8 cellular contexts compared by ENCODE assay signal in genomic region chr1:6783956-6784559, GRCh38. TPM values are rescaled to one million over a fixed set of nuclear protein-coding genes. Genes with fewer than 3 reads are reported as not detected.
A peak's percentile ranks its signal among the peaks of the same experiment; 100 is the strongest.
DNase-seq lines count a peak whose midpoint lies in the region; ATAC-seq and TF ChIP-seq lines count a peak whose summit lies in the region.

No MANE protein-coding gene starts in this region.

- 0 out of 2 replicates have a peak, but pooled peaks have one; percentile 18 for TF ChIP-seq RAD21 in IMR-90 (IDR thresholded peaks at IDR 0.05; ENCODE audit: low read length)

- peak overlapping the region; percentile 82 for H3K27ac Mint-ChIP-seq in activated CD8-positive, alpha-beta memory T cell treated with anti-CD3 and anti-CD28 coated beads, Interleukin-2, amount 10 ng/mL, durations not matched to agents 7 days and 5 days
- peak overlapping the region; percentile 81 for H3K27ac Mint-ChIP-seq in activated naive CD8-positive, alpha-beta T cell treated with anti-CD3 and anti-CD28 coated beads, Interleukin-2, amount 50 U/mL, for 24 hours

- in situ Hi-C loops in IMR-90 (cut with MboI; ENCODE audit: low sequenced_read_pairs), result no loop called here

- no peak overlapping the region for H2BK15ac ChIP-seq in IMR-90 (ENCODE audit: low read depth, low read length)

- peak overlapping the region; percentile 90 for H2AFZ ChIP-seq in IMR-90 (replicated peaks; ENCODE audit: low read length, poor library complexity)

- peak overlapping the region in 1 of 2 experiments; percentile 6; a peak in 1 of 4 replicates for H4K8ac ChIP-seq in IMR-90 (ENCODE audit: low read depth in 2 of 2, low read length in 2 of 2)

- H3K9me3 Mint-ChIP-seq in activated CD8-positive, alpha-beta memory T cell treated with anti-CD3 and anti-CD28 coated beads, Interleukin-2, amount 10 ng/mL, durations not matched to agents 7 days and 5 days (ENCODE audit: low read depth), result no peaks in the 10 kb centered on the region
- no peaks in the 10 kb centered on the region for H3K9me3 Mint-ChIP-seq in activated naive CD8-positive, alpha-beta T cell treated with anti-CD3 and anti-CD28 coated beads, Interleukin-2, amount 50 U/mL, for 24 hours

- no peak overlapping the region for H3K18ac ChIP-seq in IMR-90 (ENCODE audit: low read depth, low read length)

- no peak for TF ChIP-seq EP300 in stomach (IDR thresholded peaks at IDR 0.05)

- peak overlapping the region; percentile 71; the same call in 1 of the 2 replicates for H3K14ac ChIP-seq in IMR-90 (replicated peaks; ENCODE audit: low read depth, low read length)

- H3K9me3 ChIP-seq in IMR-90 (ENCODE audit: control insufficient read depth, insufficient read depth, low read length) (no peaks in the 10 kb centered on the region), iPS-20b (ENCODE audit: insufficient read depth, low read depth, low read length) (no peaks in the 10 kb centered on the region), stomach (no peaks in the 10 kb centered on the region)

- dilution Hi-C loops in IMR-90 (cut with HindIII; ENCODE audit: low sequenced_read_pairs, unreplicated experiment), result no loop called here

- POLR2A ChIA-PET in IMR-90 (lab: Charles Lee; ENCODE audit: unreplicated experiment), result interaction anchor here (1.0 kb wide), 1 partner anchor 40 kb away, joined by 3 read pairs; no protein-coding TSS in a partner anchor

- no peak overlapping the region for H2AK5ac ChIP-seq in IMR-90 (ENCODE audit: low read depth, low read length)

- peak overlapping the region; percentile 77 for H3K4me3 Mint-ChIP-seq in activated CD8-positive, alpha-beta memory T cell treated with anti-CD3 and anti-CD28 coated beads, Interleukin-2, amount 10 ng/mL, durations not matched to agents 7 days and 5 days
- peak overlapping the region; percentile 79 for H3K4me3 Mint-ChIP-seq in activated naive CD8-positive, alpha-beta T cell treated with anti-CD3 and anti-CD28 coated beads, Interleukin-2, amount 50 U/mL, for 24 hours

- WGBS in IMR-90 (ENCODE audit: extremely low coverage in 2 of 2, insufficient read length in 1 of 2), 2 experiments, result 1% methylated on average over 25 of the region's 40 CpGs; no CpG with 5 or more reads in 1 of the 2 experiments
- 0 to 1% (median 1%) methylated on average over 32 to 40 of the region's 40 CpGs for WGBS in stomach, 5 donors

- H3K9me1 ChIP-seq in IMR-90 (ENCODE audit: insufficient read depth, low read length), result peaks cover 11% of the 10 kb centered on the region

- H2AK9ac ChIP-seq in IMR-90 (replicated peaks; ENCODE audit: low read depth, low read length, poor library complexity), result peak overlapping the region; percentile 39

- 0 out of 2 replicates have a peak overlapping the region, but pooled peaks have one; percentile 21 for H3K4ac ChIP-seq in IMR-90 (ENCODE audit: low read depth, low read length)

- peak overlapping the region; percentile 86 for H3K27ac ChIP-seq in IMR-90 (ENCODE audit: insufficient read depth, low read length)
- H3K27ac ChIP-seq in iPS-20b (ENCODE audit: low read length), result peak overlapping the region; percentile 29
- H3K27ac ChIP-seq in stomach, result peak overlapping the region; percentile 98 to 100 (median 98)

- H3K27me3 ChIP-seq in IMR-90 (ENCODE audit: control insufficient read depth, insufficient read depth, low read length) (no peaks in the 10 kb centered on the region), iPS-20b (ENCODE audit: insufficient read depth, low read length) (no peaks in the 10 kb centered on the region), stomach (no peaks in the 10 kb centered on the region)

- 0 out of 2 replicates have a peak overlapping the region, but pooled peaks have one; percentile 72 for H3K23ac ChIP-seq in IMR-90 (ENCODE audit: low read depth, low read length)

- DNase-seq in activated CD8-positive, alpha-beta memory T cell treated with anti-CD3 and anti-CD28 coated beads, Interleukin-2, amount 10 ng/mL, durations not matched to agents 7 days and 5 days, result no peak
- no peak for DNase-seq in activated CD8-positive, alpha-beta memory T cell treated with anti-CD3 and anti-CD28 coated beads, Interleukin-2, amount 50 U/mL, for 48 hours
- DNase-seq in IMR-90 (no peak), stomach (no peak), NCI-H82 (lab: John Stamatoyannopoulos, UW) (no peak)
- DNase-seq in activated naive CD8-positive, alpha-beta T cell treated with anti-CD3 and anti-CD28 coated beads, Interleukin-2, amount 50 U/mL, for 24 hours, result no peak

- no peaks in the 10 kb centered on the region for H3K27me3 Mint-ChIP-seq in activated CD8-positive, alpha-beta memory T cell treated with anti-CD3 and anti-CD28 coated beads, Interleukin-2, amount 10 ng/mL, durations not matched to agents 7 days and 5 days
- H3K27me3 Mint-ChIP-seq in activated naive CD8-positive, alpha-beta T cell treated with anti-CD3 and anti-CD28 coated beads, Interleukin-2, amount 50 U/mL, for 24 hours, result no peaks in the 10 kb centered on the region

- peak overlapping the region; percentile 79 for H3K9ac ChIP-seq in IMR-90 (ENCODE audit: low read depth, low read length)
- peak overlapping the region; percentile 82 for H3K9ac ChIP-seq in iPS-20b (ENCODE audit: low read depth, low read length)

- H2BK20ac ChIP-seq in IMR-90 (ENCODE audit: low read depth, low read length), result no peak overlapping the region

- H3K56ac ChIP-seq in IMR-90 (ENCODE audit: extremely low read depth, insufficient read depth, low read length), result peak overlapping the region; percentile 29

- peaks cover 3% of the 10 kb centered on the region for H3K4me1 ChIP-seq in IMR-90 (ENCODE audit: control insufficient read depth, insufficient read depth, low read length)
- peaks cover 14% of the 10 kb centered on the region for H3K4me1 ChIP-seq in iPS-20b (ENCODE audit: insufficient read depth, low read length)
- H3K4me1 ChIP-seq in stomach, result peaks cover 8 to 47% (median 34%) of the 10 kb centered on the region in 4 donors

- TF ChIP-seq CTCF in IMR-90 (conservative IDR thresholded peaks at IDR 0.05; ENCODE audit: low read depth, low read length), result no peak
- TF ChIP-seq CTCF in stomach (IDR thresholded peaks at IDR 0.05), result no peak

- H3K36me3 Mint-ChIP-seq in activated CD8-positive, alpha-beta memory T cell treated with anti-CD3 and anti-CD28 coated beads, Interleukin-2, amount 10 ng/mL, durations not matched to agents 7 days and 5 days, result peaks cover 6% of the 10 kb centered on the region
- H3K36me3 Mint-ChIP-seq in activated naive CD8-positive, alpha-beta T cell treated with anti-CD3 and anti-CD28 coated beads, Interleukin-2, amount 50 U/mL, for 24 hours (ENCODE audit: low read depth), result peaks cover 14% of the 10 kb centered on the region

- TF ChIP-seq POLR2A in IMR-90 (IDR thresholded peaks at IDR 0.05; ENCODE audit: low read depth, low read length) (peak; percentile 74; the same call in 1 of the 2 replicates), stomach (IDR thresholded peaks at IDR 0.05) (no peak)

- intact Hi-C loops in IMR-90 (cut with micrococcal nuclease) (loop anchor here (1.0 kb wide), 1 partner anchor 64 kb away; no protein-coding TSS in a partner anchor), stomach (cut with DNase I; ENCODE audit: low total_unique reads) (no loop called here)

- H4K20me1 ChIP-seq in IMR-90 (ENCODE audit: insufficient read depth, low read length), result peaks cover 25% of the 10 kb centered on the region; the same call in 1 of the 2 replicates

- peak overlapping the region; percentile 46 for H2BK5ac ChIP-seq in IMR-90 (ENCODE audit: low read depth, low read length, poor library complexity, severe bottlenecking)

- no peak for ATAC-seq in activated CD8-positive, alpha-beta memory T cell treated with anti-CD3 and anti-CD28 coated beads, Interleukin-2, amount 10 ng/mL, durations not matched to agents 7 days and 5 days
- ATAC-seq in IMR-90 (ENCODE audit: low read depth) (no peak), HG03571 (IDR thresholded peaks at IDR 0.05; ENCODE audit: unreplicated experiment) (no peak)
- no peak for ATAC-seq in activated naive CD8-positive, alpha-beta T cell treated with anti-CD3 and anti-CD28 coated beads, Interleukin-2, amount 50 U/mL, for 24 hours

- CTCF ChIA-PET in activated CD8-positive, alpha-beta memory T cell treated with anti-CD3 and anti-CD28 coated beads, Interleukin-2, amount 10 ng/mL, durations not matched to agents 7 days and 5 days (lab: Charles Lee), result interaction anchor here (0.5 to 2.2 kb wide), 5 partner anchors 40 to 863 kb away, joined by 3 to 6 read pairs (median 4); partner anchors contain the start of gene DNAJC11
- CTCF ChIA-PET in IMR-90 (lab: Yijun Ruan, JAX), result interaction anchor here (1.1 kb wide), 1 partner anchor 64 kb away, joined by 3 read pairs; no protein-coding TSS in a partner anchor

- H3K4me2 ChIP-seq in IMR-90 (ENCODE audit: low read depth, low read length), result peak overlapping the region; percentile 84

- H3K79me1 ChIP-seq in IMR-90 (ENCODE audit: low read depth in 1 of 2, low read length in 2 of 2), result peaks cover 22 to 33% of the 10 kb centered on the region in 2 experiments

- H3K4me3 ChIP-seq in IMR-90 (ENCODE audit: insufficient read depth, low read depth, low read length) (peak overlapping the region; percentile 71), iPS-20b (ENCODE audit: low read length) (peak overlapping the region; percentile 82), stomach (peak overlapping the region; percentile 61 to 86 (median 74))

- H4K91ac ChIP-seq in IMR-90 (ENCODE audit: insufficient read depth, low read depth, low read length), result no peak overlapping the region

- BruUV-seq in IMR-90 (replicated peaks; lab: Mats Ljungman, UMichigan), result no TSS peak

- H3K36me3 ChIP-seq in IMR-90 (ENCODE audit: control insufficient read depth, insufficient read depth, low read length) (no peaks in the 10 kb centered on the region; the same call in 1 of the 2 replicates), iPS-20b (ENCODE audit: insufficient read depth, low read depth, low read length) (peaks cover 2% of the 10 kb centered on the region; the same call in 1 of the 2 replicates), stomach (no peaks in the 10 kb centered on the region)

- H4K5ac ChIP-seq in IMR-90 (ENCODE audit: low read depth, low read length), result no peak overlapping the region

- peaks cover 39% of the 10 kb centered on the region for H3K4me1 Mint-ChIP-seq in activated CD8-positive, alpha-beta memory T cell treated with anti-CD3 and anti-CD28 coated beads, Interleukin-2, amount 10 ng/mL, durations not matched to agents 7 days and 5 days
- peaks cover 41% of the 10 kb centered on the region for H3K4me1 Mint-ChIP-seq in activated naive CD8-positive, alpha-beta T cell treated with anti-CD3 and anti-CD28 coated beads, Interleukin-2, amount 50 U/mL, for 24 hours

- H2BK120ac ChIP-seq in IMR-90 (ENCODE audit: low read depth, low read length), result peak overlapping the region; percentile 9; the same call in 1 of the 2 replicates

RNA-seq across cellular contexts. Expression of gene CAMTA1, which starts 1.2 kb away (rescaled TPM):
- total RNA-seq in activated CD8-positive, alpha-beta memory T cell treated with anti-CD3 and anti-CD28 coated beads, Interleukin-2, amount 10 ng/mL, durations not matched to agents 7 days and 5 days, result 10 to 100 TPM; 42.8 to 43.2 TPM
- 35.5 and 65.3 TPM in 2 replicates for total RNA-seq in IMR-90 (2012; rRNA removed)
- 52.0 and 74.3 TPM in 2 replicates for polyA plus RNA-seq in IMR-90 (2012; rRNA removed)
- 41.7 and 81.6 TPM in 2 replicates for polyA plus RNA-seq in IMR-90 (2012; cell fraction: cytosol; rRNA removed)
- 8.2 and 38.2 TPM in 2 replicates for polyA plus RNA-seq in IMR-90 (2012; cell fraction: nucleus; rRNA removed; ENCODE audit: low replicate concordance)
- total RNA-seq in stomach, result 100 to 1,000 TPM in 3 of 5 donors, 10 to 100 TPM in 2; 42.8 to 213 (median 109) TPM
- polyA plus RNA-seq in stomach, result 100 to 1,000 TPM; 126 to 154 (median 132) TPM

Comparison
In these comparisons a context has a peak if more than half of its experiments do, and no peak if none do; other contexts are left out.
1. H3K27ac ChIP-seq: peak in every context shown above with its lines; median percentile 98 in stomach; 86 in IMR-90; 29 in iPS-20b.